ENCODE assay signal across 8 cellular contexts in genomic region chr4:22129454-22130075, GRCh38.
A peak's percentile ranks its signal among the peaks of the same experiment; 100 is the strongest.
DNase-seq lines count a peak whose midpoint lies in the region; ATAC-seq and TF ChIP-seq lines count a peak whose summit lies in the region.

No MANE protein-coding gene starts in this region.

- H3K36me3 ChIP-seq in kidney epithelial cell (ENCODE audit: control insufficient read depth, insufficient read depth, low read length), result no peaks in the 10 kb centered on the region

- in situ Hi-C loops in KBM-7 (cut with MboI; ENCODE audit: low pct_unique_long_range_greater_than_20kb, low sequenced_read_pairs), result no loop called here

- no peak overlapping the region for H3K4me3 ChIP-seq in kidney epithelial cell (ENCODE audit: low read depth, low read length)

- no peaks in the 10 kb centered on the region for H3K27me3 ChIP-seq in kidney epithelial cell (ENCODE audit: control insufficient read depth, insufficient read depth, low read length)

- TF ChIP-seq CTCF in kidney epithelial cell (IDR thresholded peaks at IDR 0.05; ENCODE audit: insufficient read depth, low read length, poor library complexity, severe bottlenecking), result peak; percentile 68

- DNase-seq in NCI-H187 treated with DMSO at 0.1 percent for 48 hours (lab: John Stamatoyannopoulos, UW), result peak; percentile 7
- DNase-seq in NCI-H187 (lab: John Stamatoyannopoulos, UW), result no peak
- DNase-seq in KBM-7, result peak; percentile 52
- DNase-seq in activated CD4-positive, alpha-beta T cell treated with anti-CD3 and anti-CD28 coated beads, Interleukin-2, amount 50 U/mL, for 48 hours, result peak; percentile 1 to 8
- DNase-seq in kidney epithelial cell (ENCODE audit: low read depth), result no peak
- no peak for DNase-seq in T1000 (lab: John Stamatoyannopoulos, UW)

- no peak for ATAC-seq in GM21786 (IDR thresholded peaks at IDR 0.05; ENCODE audit: unreplicated experiment)
- ATAC-seq in HG02938 (IDR thresholded peaks at IDR 0.05; ENCODE audit: unreplicated experiment), result no peak

Comparison
In these comparisons a context has a peak if more than half of its experiments do, and no peak if none do; other contexts are left out.
1. DNase-seq: peak in NCI-H187 treated with DMSO at 0.1 percent for 48 hours (single experiment), KBM-7 (single experiment) and activated CD4-positive, alpha-beta T cell treated with anti-CD3 and anti-CD28 coated beads, Interleukin-2, amount 50 U/mL, for 48 hours (2 of 2); none in NCI-H187 (0 of 2), kidney epithelial cell (single experiment) and T1000 (single experiment).